Comparison of ENCODE assay signal across 1 cellular context in the genomic region with DNA sequence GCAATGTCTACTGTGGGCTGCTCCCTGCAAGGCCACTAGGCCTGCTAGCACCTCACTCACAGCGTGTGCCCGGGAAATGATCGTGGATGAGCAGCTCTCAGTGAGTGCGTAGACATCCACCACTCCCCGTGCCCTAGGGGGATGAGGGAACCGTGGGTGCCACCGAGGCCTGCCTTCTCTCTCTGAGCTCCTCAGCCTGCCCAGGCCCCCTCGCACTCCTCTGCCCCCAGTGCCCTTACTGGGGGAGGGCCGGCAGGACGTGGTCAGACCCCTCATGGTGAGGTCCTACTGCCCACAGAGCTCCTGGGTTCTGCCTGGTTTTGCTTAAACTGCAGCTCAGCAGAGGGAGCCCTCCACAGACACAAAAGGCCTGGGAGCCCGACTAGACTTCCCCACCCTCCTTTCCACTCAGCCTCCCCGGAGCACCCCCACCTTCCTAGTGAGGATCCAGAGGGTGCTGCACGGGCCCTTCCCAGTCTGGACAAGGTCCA.
TF ChIP-seq lines count a peak whose summit lies in the region.

No MANE protein-coding gene starts in this region.

TF ChIP-seq in H1, 55 proteins besides CTCF, POLR2A, EP300 and RAD21:
- TF ChIP-seq, protein P1, sequence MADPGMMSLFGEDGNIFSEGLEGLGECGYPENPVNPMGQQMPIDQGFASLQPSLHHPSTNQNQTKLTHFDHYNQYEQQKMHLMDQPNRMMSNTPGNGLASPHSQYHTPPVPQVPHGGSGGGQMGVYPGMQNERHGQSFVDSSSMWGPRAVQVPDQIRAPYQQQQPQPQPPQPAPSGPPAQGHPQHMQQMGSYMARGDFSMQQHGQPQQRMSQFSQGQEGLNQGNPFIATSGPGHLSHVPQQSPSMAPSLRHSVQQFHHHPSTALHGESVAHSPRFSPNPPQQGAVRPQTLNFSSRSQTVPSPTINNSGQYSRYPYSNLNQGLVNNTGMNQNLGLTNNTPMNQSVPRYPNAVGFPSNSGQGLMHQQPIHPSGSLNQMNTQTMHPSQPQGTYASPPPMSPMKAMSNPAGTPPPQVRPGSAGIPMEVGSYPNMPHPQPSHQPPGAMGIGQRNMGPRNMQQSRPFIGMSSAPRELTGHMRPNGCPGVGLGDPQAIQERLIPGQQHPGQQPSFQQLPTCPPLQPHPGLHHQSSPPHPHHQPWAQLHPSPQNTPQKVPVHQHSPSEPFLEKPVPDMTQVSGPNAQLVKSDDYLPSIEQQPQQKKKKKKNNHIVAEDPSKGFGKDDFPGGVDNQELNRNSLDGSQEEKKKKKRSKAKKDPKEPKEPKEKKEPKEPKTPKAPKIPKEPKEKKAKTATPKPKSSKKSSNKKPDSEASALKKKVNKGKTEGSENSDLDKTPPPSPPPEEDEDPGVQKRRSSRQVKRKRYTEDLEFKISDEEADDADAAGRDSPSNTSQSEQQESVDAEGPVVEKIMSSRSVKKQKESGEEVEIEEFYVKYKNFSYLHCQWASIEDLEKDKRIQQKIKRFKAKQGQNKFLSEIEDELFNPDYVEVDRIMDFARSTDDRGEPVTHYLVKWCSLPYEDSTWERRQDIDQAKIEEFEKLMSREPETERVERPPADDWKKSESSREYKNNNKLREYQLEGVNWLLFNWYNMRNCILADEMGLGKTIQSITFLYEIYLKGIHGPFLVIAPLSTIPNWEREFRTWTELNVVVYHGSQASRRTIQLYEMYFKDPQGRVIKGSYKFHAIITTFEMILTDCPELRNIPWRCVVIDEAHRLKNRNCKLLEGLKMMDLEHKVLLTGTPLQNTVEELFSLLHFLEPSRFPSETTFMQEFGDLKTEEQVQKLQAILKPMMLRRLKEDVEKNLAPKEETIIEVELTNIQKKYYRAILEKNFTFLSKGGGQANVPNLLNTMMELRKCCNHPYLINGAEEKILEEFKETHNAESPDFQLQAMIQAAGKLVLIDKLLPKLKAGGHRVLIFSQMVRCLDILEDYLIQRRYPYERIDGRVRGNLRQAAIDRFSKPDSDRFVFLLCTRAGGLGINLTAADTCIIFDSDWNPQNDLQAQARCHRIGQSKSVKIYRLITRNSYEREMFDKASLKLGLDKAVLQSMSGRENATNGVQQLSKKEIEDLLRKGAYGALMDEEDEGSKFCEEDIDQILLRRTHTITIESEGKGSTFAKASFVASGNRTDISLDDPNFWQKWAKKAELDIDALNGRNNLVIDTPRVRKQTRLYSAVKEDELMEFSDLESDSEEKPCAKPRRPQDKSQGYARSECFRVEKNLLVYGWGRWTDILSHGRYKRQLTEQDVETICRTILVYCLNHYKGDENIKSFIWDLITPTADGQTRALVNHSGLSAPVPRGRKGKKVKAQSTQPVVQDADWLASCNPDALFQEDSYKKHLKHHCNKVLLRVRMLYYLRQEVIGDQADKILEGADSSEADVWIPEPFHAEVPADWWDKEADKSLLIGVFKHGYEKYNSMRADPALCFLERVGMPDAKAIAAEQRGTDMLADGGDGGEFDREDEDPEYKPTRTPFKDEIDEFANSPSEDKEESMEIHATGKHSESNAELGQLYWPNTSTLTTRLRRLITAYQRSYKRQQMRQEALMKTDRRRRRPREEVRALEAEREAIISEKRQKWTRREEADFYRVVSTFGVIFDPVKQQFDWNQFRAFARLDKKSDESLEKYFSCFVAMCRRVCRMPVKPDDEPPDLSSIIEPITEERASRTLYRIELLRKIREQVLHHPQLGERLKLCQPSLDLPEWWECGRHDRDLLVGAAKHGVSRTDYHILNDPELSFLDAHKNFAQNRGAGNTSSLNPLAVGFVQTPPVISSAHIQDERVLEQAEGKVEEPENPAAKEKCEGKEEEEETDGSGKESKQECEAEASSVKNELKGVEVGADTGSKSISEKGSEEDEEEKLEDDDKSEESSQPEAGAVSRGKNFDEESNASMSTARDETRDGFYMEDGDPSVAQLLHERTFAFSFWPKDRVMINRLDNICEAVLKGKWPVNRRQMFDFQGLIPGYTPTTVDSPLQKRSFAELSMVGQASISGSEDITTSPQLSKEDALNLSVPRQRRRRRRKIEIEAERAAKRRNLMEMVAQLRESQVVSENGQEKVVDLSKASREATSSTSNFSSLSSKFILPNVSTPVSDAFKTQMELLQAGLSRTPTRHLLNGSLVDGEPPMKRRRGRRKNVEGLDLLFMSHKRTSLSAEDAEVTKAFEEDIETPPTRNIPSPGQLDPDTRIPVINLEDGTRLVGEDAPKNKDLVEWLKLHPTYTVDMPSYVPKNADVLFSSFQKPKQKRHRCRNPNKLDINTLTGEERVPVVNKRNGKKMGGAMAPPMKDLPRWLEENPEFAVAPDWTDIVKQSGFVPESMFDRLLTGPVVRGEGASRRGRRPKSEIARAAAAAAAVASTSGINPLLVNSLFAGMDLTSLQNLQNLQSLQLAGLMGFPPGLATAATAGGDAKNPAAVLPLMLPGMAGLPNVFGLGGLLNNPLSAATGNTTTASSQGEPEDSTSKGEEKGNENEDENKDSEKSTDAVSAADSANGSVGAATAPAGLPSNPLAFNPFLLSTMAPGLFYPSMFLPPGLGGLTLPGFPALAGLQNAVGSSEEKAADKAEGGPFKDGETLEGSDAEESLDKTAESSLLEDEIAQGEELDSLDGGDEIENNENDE (IDR thresholded peaks at IDR 0.05; ENCODE audit: insufficient replicate concordance, low read length): no peak
- TF ChIP-seq, protein P2, sequence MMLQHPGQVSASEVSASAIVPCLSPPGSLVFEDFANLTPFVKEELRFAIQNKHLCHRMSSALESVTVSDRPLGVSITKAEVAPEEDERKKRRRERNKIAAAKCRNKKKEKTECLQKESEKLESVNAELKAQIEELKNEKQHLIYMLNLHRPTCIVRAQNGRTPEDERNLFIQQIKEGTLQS (IDR thresholded peaks at IDR 0.05; ENCODE audit: insufficient read depth, low read depth, low read length): no peak
- TF ChIP-seq KDM1A (IDR thresholded peaks at IDR 0.05; ENCODE audit: borderline replicate concordance, low read length) (no peak), TAF7 (optimal IDR thresholded peaks at IDR 0.05; ENCODE audit: borderline replicate concordance, low read depth, low read length) (no peak), CBX5 (IDR thresholded peaks at IDR 0.05; ENCODE audit: low read depth, low read length) (no peak), CBX8 (IDR thresholded peaks at IDR 0.05; ENCODE audit: borderline replicate concordance, low read depth, low read length) (no peak), RNF2 (IDR thresholded peaks at IDR 0.05; ENCODE audit: borderline replicate concordance, low read depth, low read length, missing control alignments, poor library complexity, severe bottlenecking) (no peak), RFX5 (IDR thresholded peaks at IDR 0.05; ENCODE audit: borderline replicate concordance, low read depth, low read length) (no peak), RBBP5 (IDR thresholded peaks at IDR 0.05; ENCODE audit: borderline replicate concordance, low read depth, low read length) (no peak), SP4 (IDR thresholded peaks at IDR 0.05; ENCODE audit: low read length) (no peak), CHD2 (IDR thresholded peaks at IDR 0.05; ENCODE audit: low read length) (no peak), NRF1 (IDR thresholded peaks at IDR 0.05; ENCODE audit: low read depth, low read length) (no peak), YY1 (IDR thresholded peaks at IDR 0.05; ENCODE audit: low read depth, low read length) (no peak), CREB1 (IDR thresholded peaks at IDR 0.05) (no peak)
TF ChIP-seq in H1: peak in this region for 0.
